ENCODE assay signal across 1 cellular context in genomic region chr20:54469293-54469692, GRCh38.
TF ChIP-seq lines count a peak whose summit lies in the region.

No MANE protein-coding gene starts in this region.

TF ChIP-seq in H1, 55 proteins besides CTCF, POLR2A, EP300 and RAD21 (continued from another document):
- TF ChIP-seq NANOG (IDR thresholded peaks at IDR 0.05; ENCODE audit: insufficient read depth, low read depth, low read length, poor library complexity, severe bottlenecking) (no peak), JUN (IDR thresholded peaks at IDR 0.05; ENCODE audit: low read depth, low read length) (no peak), CHD7 (IDR thresholded peaks at IDR 0.05; ENCODE audit: insufficient replicate concordance, low read length) (no peak), SIX5 (IDR thresholded peaks at IDR 0.05; ENCODE audit: low read depth, low read length) (peak; percentile 51), ATF3 (IDR thresholded peaks at IDR 0.05; ENCODE audit: insufficient read depth, low read depth, low read length) (no peak), SP1 (IDR thresholded peaks at IDR 0.05; ENCODE audit: low read depth, low read length) (no peak), KDM1A (IDR thresholded peaks at IDR 0.05; ENCODE audit: borderline replicate concordance, low read length) (no peak), TAF7 (optimal IDR thresholded peaks at IDR 0.05; ENCODE audit: borderline replicate concordance, low read depth, low read length) (no peak), KDM4A (IDR thresholded peaks at IDR 0.05; ENCODE audit: low read depth, low read length, severe bottlenecking) (no peak)
TF ChIP-seq in H1: peak in this region for 2.
